In the genomic region with DNA sequence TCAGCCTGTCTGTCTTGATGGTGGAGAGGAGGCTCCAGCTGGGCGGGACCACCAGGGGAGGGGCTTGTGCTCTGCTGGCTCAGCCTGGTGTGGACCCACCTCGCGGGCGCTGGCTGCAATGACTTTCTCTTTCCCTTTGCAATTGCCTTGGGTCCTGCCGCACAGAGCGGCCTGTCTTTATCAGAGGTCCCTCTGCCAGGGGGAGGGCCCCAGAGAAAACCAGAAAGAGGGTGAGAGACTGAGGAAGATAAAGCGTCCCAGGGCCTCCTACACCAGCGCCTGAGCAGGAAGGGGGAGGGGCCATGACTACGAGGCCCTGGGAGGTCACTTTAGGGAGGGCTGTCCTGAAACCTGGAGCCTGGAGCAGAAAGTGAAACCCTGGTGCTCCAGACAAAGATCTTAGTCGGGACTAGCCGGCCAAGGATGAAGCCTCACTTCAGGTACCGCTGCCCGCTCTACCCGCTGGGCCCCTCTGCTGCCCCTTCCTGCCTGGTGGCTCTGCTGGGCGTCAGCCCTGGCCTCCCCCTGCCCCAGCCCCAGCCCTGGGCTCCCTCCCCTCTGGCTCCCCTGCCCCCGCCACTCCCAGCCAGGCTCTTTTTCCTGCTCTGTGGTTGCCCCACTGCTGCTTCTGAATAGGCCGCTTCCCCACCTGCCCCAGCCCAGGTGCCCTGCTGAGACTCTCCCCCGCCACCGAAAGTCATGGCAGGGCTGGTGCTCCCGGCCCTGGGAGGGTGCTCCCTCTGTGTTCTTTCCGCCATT, we compare ENCODE assay signal across 8 cellular contexts. TPM values are rescaled to one million over a fixed set of nuclear protein-coding genes. Genes with fewer than 3 reads are reported as not detected.
A peak's percentile ranks its signal among the peaks of the same experiment; 100 is the strongest.
DNase-seq lines count a peak whose midpoint lies in the region; ATAC-seq, FAIRE-seq and TF ChIP-seq lines count a peak whose summit lies in the region.
"Not testable (repeated sequence)": the region's sequence is repeated elsewhere in the genome, so short reads cannot be mapped to it uniquely, and the experiment has no call there.

A gene (plus strand): TSS at position 327 of the 759 bp plus-strand sequence. CDS start 97 bp downstream, at position 424.

- not testable (repeated sequence) for H3K27me3 Mint-ChIP-seq in CD4-positive, alpha-beta T cell; endothelial cell (ENCODE audit: unreplicated experiment); memory B cell

- CTCF ChIA-PET in CD4-positive, alpha-beta T cell (lab: Charles Lee), result not testable (repeated sequence)

- peak within 1 kb of the TSS; percentile 88 for H3K4me3 Mint-ChIP-seq in CD4-positive, alpha-beta T cell
- H3K4me3 Mint-ChIP-seq in endothelial cell (ENCODE audit: unreplicated experiment), result peak within 1 kb of the TSS; percentile 95
- H3K4me3 Mint-ChIP-seq in memory B cell, result peak within 1 kb of the TSS; percentile 96

- peak within 1 kb of the TSS; percentile 85 for H3K27ac Mint-ChIP-seq in CD4-positive, alpha-beta T cell
- peak within 1 kb of the TSS; percentile 86 for H3K27ac Mint-ChIP-seq in endothelial cell (ENCODE audit: unreplicated experiment)
- peak within 1 kb of the TSS; percentile 93 for H3K27ac Mint-ChIP-seq in memory B cell

- not testable (repeated sequence) for H3K9me3 ChIP-seq in CD4-positive, alpha-beta T cell (ENCODE audit: control insufficient read depth, low read length)

- peak within 1 kb of the TSS; percentile 55 for H3K27ac ChIP-seq in CD4-positive, alpha-beta T cell (ENCODE audit: low read depth, low read length)

- DNase-seq in CD4-positive, alpha-beta T cell, result peak; percentile 46 to 69 (median 52)
- DNase-seq in RCC 7860 (ENCODE audit: low spot score) (peak; percentile 42), activated T-cell treated with anti-CD3 and anti-CD28 coated beads for 4 hours (peak; percentile 25), endothelial cell (ENCODE audit: low spot score) (peak; percentile 71), memory B cell (ENCODE audit: low spot score in 2 of 2) (peak in 1 of 2 donors; percentile 60)
- DNase-seq in stimulated activated CD4-positive, alpha-beta T cell treated with anti-CD3 and anti-CD28 coated beads, TNF-alpha, amount 100 ng/mL, for 24 hours (ENCODE audit: low read depth in 3 of 3), result peak; percentile 33 to 64 (median 47)

- TF ChIP-seq CTCF in CD4-positive, alpha-beta T cell (IDR thresholded peaks at IDR 0.05); endothelial cell (IDR thresholded peaks at IDR 0.05; ENCODE audit: unreplicated experiment): not testable (repeated sequence)

- H3K9me3 Mint-ChIP-seq in CD4-positive, alpha-beta T cell; endothelial cell (ENCODE audit: unreplicated experiment); memory B cell: not testable (repeated sequence)

- intact Hi-C loops in CD4-positive, alpha-beta T cell (cut with DNase I, micrococcal nuclease), result loop anchor here in 1 of 2 experiments (5.0 kb wide), 2 partner anchors 33 to 47 kb away; no protein-coding TSS in a partner anchor

- H3K4me1 Mint-ChIP-seq in CD4-positive, alpha-beta T cell (ENCODE audit: low read depth), result peaks cover 47% of the 10 kb centered on the region
- peaks cover 37% of the 10 kb centered on the region for H3K4me1 Mint-ChIP-seq in endothelial cell (ENCODE audit: unreplicated experiment)
- peaks cover 30% of the 10 kb centered on the region for H3K4me1 Mint-ChIP-seq in memory B cell

- not testable (repeated sequence) for H3K27me3 ChIP-seq in CD4-positive, alpha-beta T cell (ENCODE audit: control insufficient read depth, insufficient read depth, low read length)

- FAIRE-seq in RCC 7860 (lab: Jason Lieb, UNC), result peak; percentile 65

- POLR2A ChIA-PET in CD4-positive, alpha-beta T cell (lab: Charles Lee), result interaction anchor here (0.7 to 1.0 kb wide), 2 partner anchors 13 to 49 kb away, joined by 3 to 4 read pairs; no protein-coding TSS in a partner anchor

- ATAC-seq in CD4-positive, alpha-beta T cell (ENCODE audit: poor library complexity), result peak; percentile 89
- ATAC-seq in GM19438 (IDR thresholded peaks at IDR 0.05; ENCODE audit: low read depth, unreplicated experiment), result peak; percentile 96
- ATAC-seq in HG03354 (IDR thresholded peaks at IDR 0.05; ENCODE audit: poor library complexity, severe bottlenecking, unreplicated experiment), result peak; percentile 90
- peak; percentile 87 for ATAC-seq in memory B cell (ENCODE audit: low read depth)

- H3K36me3 Mint-ChIP-seq in CD4-positive, alpha-beta T cell (ENCODE audit: low read depth), result peaks cover 17% of the 10 kb centered on the region
- not testable (repeated sequence) for H3K36me3 Mint-ChIP-seq in endothelial cell (ENCODE audit: low read depth, unreplicated experiment)
- H3K36me3 Mint-ChIP-seq in memory B cell, result peaks cover 12% of the 10 kb centered on the region

RNA-seq across cellular contexts. Expression of the gene that starts here (rescaled TPM):
- total RNA-seq in CD4-positive, alpha-beta T cell, result 1 to 10 TPM; 4.3 to 6.5 TPM
- 21.1 TPM for total RNA-seq in endothelial cell (ENCODE audit: unreplicated experiment)
